ENCODE assay signal across 9 cellular contexts in the genomic region with DNA sequence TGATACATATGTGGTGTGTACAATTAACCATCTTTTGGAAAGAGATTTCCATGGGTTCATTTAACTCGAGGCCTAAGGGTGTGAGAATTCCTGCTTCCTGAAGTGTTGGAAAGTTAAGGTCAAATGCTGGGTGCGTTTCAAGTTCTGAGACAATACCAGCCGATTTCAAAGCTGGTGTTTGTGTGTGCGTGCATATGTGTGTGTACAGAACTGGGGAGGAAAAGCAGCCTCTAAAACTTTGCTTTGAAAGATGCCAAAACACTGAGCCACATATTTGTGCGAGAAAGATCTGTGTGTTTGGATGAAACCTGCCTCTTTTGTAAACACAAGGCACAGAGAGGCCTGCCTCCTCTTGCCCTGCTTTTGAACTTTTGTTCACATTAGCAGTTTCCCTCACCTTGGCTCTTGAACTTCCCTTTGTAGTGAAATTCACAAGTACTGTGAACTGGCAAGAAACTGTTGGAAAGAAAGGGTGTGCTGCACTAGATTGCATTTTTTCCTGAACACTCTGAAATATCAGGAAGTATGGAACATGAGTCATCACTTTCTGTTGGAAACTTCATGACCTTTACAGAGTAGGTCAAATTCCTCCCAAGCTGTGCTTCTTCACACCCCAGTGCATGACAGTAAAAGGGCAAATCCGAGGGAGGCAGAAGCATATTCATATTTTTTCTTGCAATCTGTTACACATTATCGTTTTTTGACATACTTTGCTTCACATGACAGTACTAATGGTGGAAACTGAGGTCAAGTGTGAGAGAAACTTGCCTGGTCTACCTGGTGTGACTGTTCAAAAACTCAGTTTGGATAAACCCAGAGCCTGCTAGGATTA. TPM values are rescaled to one million over a fixed set of nuclear protein-coding genes. Genes with fewer than 3 reads are reported as not detected.
DNase-seq lines count a peak whose midpoint lies in the region; ATAC-seq, FAIRE-seq and TF ChIP-seq lines count a peak whose summit lies in the region.
"Had no signal": no experiment of that assay in that cellular context is flagged by ENCODE, and none has a peak within 500 bp of the region (broad histone marks: within the 10 kb centered on the region; RNA-seq: fewer than 3 reads in every experiment).

No MANE protein-coding gene starts in this region.

- 33 to 52% (median 43%) methylated on average over 7 of the region's 7 CpGs for WGBS in spleen, 5 donors

- no peaks in the 10 kb centered on the region for H3K79me2 ChIP-seq in HCT116 (ENCODE audit: insufficient read depth, low read length)

- H4K20me1 ChIP-seq in HCT116 (ENCODE audit: insufficient read depth): no peaks in the 10 kb centered on the region

- no peak for FAIRE-seq in frontal cortex (lab: Jason Lieb, UNC)

- H3K4me1 ChIP-seq in HCT116 (ENCODE audit: control insufficient read depth in 1 of 2, insufficient read depth in 2 of 2, low read length in 2 of 2) (peaks cover 37 to 45% of the 10 kb centered on the region in 2 experiments), spleen (peaks cover 5 to 35% (median 23%) of the 10 kb centered on the region in 6 donors)
- H3K4me1 ChIP-seq: HAP-1 had no signal

- peak; percentile 79 for ATAC-seq in HCT116

- H3K36me3 ChIP-seq in HCT116 (ENCODE audit: control insufficient read depth in 1 of 2, insufficient read depth in 2 of 2, low read length in 2 of 2) (no peaks in the 10 kb centered on the region), spleen (no peaks in the 10 kb centered on the region)
- H3K36me3 ChIP-seq: HAP-1 had no signal

- no TSS peak for BruUV-seq in HCT116 (replicated peaks; lab: Mats Ljungman, UMichigan)

- DNase-seq in HCT116 (ENCODE audit: low read depth, low spot score) (peak; percentile 81), astrocyte of the cerebellum (ENCODE audit: low read depth) (peak; percentile 68), islet precursor cell (peak; percentile 65), spleen (no peak), OCI-M2 (lab: John Stamatoyannopoulos, UW; ENCODE audit: unreplicated experiment) (no peak), frontal cortex (ENCODE audit: low spot score in 2 of 2) (no peak), G401 (ENCODE audit: low spot score) (no peak)
- no peak for DNase-seq in stimulated activated CD4-positive, alpha-beta T cell treated with anti-CD3 and anti-CD28 coated beads, Interleukin-1b, Interleukin-23, amount 100 ng/mL, for 48 hours

- TF ChIP-seq POLR2A in HCT116 (IDR thresholded peaks at IDR 0.05; ENCODE audit: borderline replicate concordance, extremely low read depth, insufficient read depth, insufficient read length): no peak
- TF ChIP-seq POLR2A in spleen (IDR thresholded peaks at IDR 0.05): no peak

- peak overlapping the region; percentile 36 for H3K9ac ChIP-seq in HCT116 (ENCODE audit: low read length)

- H3K4me3 ChIP-seq in HCT116 (replicated peaks in 1 of 2; ENCODE audit: low read depth in 1 of 2, low read length in 2 of 2) (peak overlapping the region in 1 of 2 experiments; percentile 34; a peak in 2 of 4 replicates), astrocyte of the cerebellum (ENCODE audit: low read depth, low read length) (no peak overlapping the region), spleen (no peak overlapping the region)
- H3K4me3 ChIP-seq: HAP-1 had no signal

- POLR2A ChIA-PET in HCT116 (lab: Charles Lee): no interaction called here

- H3K9me3 ChIP-seq in HCT116 (ENCODE audit: control insufficient read depth in 1 of 2, insufficient read depth in 1 of 2, low read depth in 1 of 2, low read length in 2 of 2) (no peaks in the 10 kb centered on the region), spleen (no peaks in the 10 kb centered on the region)
- H3K9me3 ChIP-seq: HAP-1 had no signal

- H3K9me2 ChIP-seq in HCT116 (ENCODE audit: insufficient read depth): no peaks in the 10 kb centered on the region

- H2AFZ ChIP-seq in HCT116 (ENCODE audit: low read depth, low read length, poor library complexity, severe bottlenecking): peak overlapping the region; percentile 83

- 0 out of 2 replicates have a peak, but pooled peaks have one; percentile 7 for TF ChIP-seq RAD21 in HCT116 (IDR thresholded peaks at IDR 0.05; ENCODE audit: low read depth)

- CTCF ChIA-PET in HCT116 (lab: Charles Lee): interaction anchor here (1.0 to 1.4 kb wide), 2 partner anchors 55 to 295 kb away, joined by 4 to 5 read pairs; no protein-coding TSS in a partner anchor

- intact Hi-C loops in HCT116 (cut with micrococcal nuclease) (no loop called here), spleen (cut with DNase I; ENCODE audit: low total_unique reads) (no loop called here)

- H3K27me3 ChIP-seq in HCT116 (ENCODE audit: insufficient read depth, low read length) (no peaks in the 10 kb centered on the region), spleen (replicated peaks in 1 of 7) (no peaks in the 10 kb centered on the region)

- RAD21 ChIA-PET in HCT116 (lab: Charles Lee; ENCODE audit: low non-redundant PET in 1 of 2, low total read pairs in 2 of 2, uncharacterized antibody in 2 of 2, unreplicated experiment in 2 of 2): interaction anchor here in 1 of 2 experiments (1.0 kb wide), 1 partner anchor 296 kb away, joined by 5 read pairs; no protein-coding TSS in a partner anchor

- in situ Hi-C loops in astrocyte of the cerebellum (cut with HindIII; ENCODE audit: low sequenced_read_pairs): no loop called here
- in situ Hi-C loops in G401 (cut with HindIII; ENCODE audit: low sequenced_read_pairs): no loop called here

- TF ChIP-seq CTCF in HCT116 (IDR thresholded peaks at IDR 0.05 in 2 of 3, conservative IDR thresholded peaks at IDR 0.05 in 1 of 3; ENCODE audit: borderline replicate concordance in 1 of 3, insufficient read depth in 1 of 3, low read depth in 2 of 3, low read length in 2 of 3) (no peak), astrocyte of the cerebellum (IDR thresholded peaks at IDR 0.05; ENCODE audit: low read depth, low read length, missing control alignments) (no peak), spleen (IDR thresholded peaks at IDR 0.05 in 8 of 11, conservative IDR thresholded peaks at IDR 0.05 in 3 of 11) (no peak)

- H3K4me2 ChIP-seq in HCT116 (ENCODE audit: low read length): peak overlapping the region; percentile 70

- peak overlapping the region; percentile 92 for H3K27ac ChIP-seq in HCT116 (ENCODE audit: low read depth, low read length)
- H3K27ac ChIP-seq in spleen: peak overlapping the region; percentile 22 to 85 (median 72)

TF ChIP-seq in HCT116, 20 proteins besides CTCF, POLR2A, EP300 and RAD21 (continues in another document):
- peak; percentile 94 for TF ChIP-seq FOSL1 (IDR thresholded peaks at IDR 0.05; ENCODE audit: low read depth)
- TF ChIP-seq, protein P1, sequence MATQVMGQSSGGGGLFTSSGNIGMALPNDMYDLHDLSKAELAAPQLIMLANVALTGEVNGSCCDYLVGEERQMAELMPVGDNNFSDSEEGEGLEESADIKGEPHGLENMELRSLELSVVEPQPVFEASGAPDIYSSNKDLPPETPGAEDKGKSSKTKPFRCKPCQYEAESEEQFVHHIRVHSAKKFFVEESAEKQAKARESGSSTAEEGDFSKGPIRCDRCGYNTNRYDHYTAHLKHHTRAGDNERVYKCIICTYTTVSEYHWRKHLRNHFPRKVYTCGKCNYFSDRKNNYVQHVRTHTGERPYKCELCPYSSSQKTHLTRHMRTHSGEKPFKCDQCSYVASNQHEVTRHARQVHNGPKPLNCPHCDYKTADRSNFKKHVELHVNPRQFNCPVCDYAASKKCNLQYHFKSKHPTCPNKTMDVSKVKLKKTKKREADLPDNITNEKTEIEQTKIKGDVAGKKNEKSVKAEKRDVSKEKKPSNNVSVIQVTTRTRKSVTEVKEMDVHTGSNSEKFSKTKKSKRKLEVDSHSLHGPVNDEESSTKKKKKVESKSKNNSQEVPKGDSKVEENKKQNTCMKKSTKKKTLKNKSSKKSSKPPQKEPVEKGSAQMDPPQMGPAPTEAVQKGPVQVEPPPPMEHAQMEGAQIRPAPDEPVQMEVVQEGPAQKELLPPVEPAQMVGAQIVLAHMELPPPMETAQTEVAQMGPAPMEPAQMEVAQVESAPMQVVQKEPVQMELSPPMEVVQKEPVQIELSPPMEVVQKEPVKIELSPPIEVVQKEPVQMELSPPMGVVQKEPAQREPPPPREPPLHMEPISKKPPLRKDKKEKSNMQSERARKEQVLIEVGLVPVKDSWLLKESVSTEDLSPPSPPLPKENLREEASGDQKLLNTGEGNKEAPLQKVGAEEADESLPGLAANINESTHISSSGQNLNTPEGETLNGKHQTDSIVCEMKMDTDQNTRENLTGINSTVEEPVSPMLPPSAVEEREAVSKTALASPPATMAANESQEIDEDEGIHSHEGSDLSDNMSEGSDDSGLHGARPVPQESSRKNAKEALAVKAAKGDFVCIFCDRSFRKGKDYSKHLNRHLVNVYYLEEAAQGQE (IDR thresholded peaks at IDR 0.05; ENCODE audit: low read depth): no peak
- TF ChIP-seq, protein P2, sequence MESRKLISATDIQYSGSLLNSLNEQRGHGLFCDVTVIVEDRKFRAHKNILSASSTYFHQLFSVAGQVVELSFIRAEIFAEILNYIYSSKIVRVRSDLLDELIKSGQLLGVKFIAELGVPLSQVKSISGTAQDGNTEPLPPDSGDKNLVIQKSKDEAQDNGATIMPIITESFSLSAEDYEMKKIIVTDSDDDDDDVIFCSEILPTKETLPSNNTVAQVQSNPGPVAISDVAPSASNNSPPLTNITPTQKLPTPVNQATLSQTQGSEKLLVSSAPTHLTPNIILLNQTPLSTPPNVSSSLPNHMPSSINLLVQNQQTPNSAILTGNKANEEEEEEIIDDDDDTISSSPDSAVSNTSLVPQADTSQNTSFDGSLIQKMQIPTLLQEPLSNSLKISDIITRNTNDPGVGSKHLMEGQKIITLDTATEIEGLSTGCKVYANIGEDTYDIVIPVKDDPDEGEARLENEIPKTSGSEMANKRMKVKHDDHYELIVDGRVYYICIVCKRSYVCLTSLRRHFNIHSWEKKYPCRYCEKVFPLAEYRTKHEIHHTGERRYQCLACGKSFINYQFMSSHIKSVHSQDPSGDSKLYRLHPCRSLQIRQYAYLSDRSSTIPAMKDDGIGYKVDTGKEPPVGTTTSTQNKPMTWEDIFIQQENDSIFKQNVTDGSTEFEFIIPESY (IDR thresholded peaks at IDR 0.05; ENCODE audit: extremely low read depth, insufficient replicate concordance, low read length): no peak
- no peak; the same call in 1 of the 2 replicates for TF ChIP-seq SRF (IDR thresholded peaks at IDR 0.05; ENCODE audit: low read depth)
- TF ChIP-seq, protein P3, sequence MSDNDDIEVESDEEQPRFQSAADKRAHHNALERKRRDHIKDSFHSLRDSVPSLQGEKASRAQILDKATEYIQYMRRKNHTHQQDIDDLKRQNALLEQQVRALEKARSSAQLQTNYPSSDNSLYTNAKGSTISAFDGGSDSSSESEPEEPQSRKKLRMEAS (IDR thresholded peaks at IDR 0.05): peak; percentile 84
- peak; percentile 93 for TF ChIP-seq TCF7L2 (IDR thresholded peaks at IDR 0.05; ENCODE audit: borderline replicate concordance, extremely low read depth, insufficient read depth, insufficient read length)
- TF ChIP-seq YY1 (IDR thresholded peaks at IDR 0.05; ENCODE audit: extremely low read depth, insufficient replicate concordance, low read depth, low read length): no peak
- TF ChIP-seq EZH2 (IDR thresholded peaks at IDR 0.05): no peak

RNA-seq across cellular contexts. Expression of a gene that starts 20.0 kb away (rescaled TPM):
- total RNA-seq in HCT116 (2021; ENCODE audit: unreplicated experiment) (0.27 TPM), spleen (100 to 1,000 TPM in 6 of 7 donors, 10 to 100 TPM in 1; 66.5 to 205 (median 169) TPM), frontal cortex (3.3 TPM)
- polyA plus RNA-seq in HCT116 (2012): 0.12 and 0.27 TPM in 2 replicates
- 10 to 100 TPM; 19.2 to 78.9 (median 23.4) TPM for polyA plus RNA-seq in spleen
- 0.80 and 3.2 TPM in 2 replicates for total RNA-seq in G401 (2014; rRNA removed; shearing (Covaris generic))

Comparison
In these comparisons a context has a peak if more than half of its experiments do, and no peak if none do; other contexts are left out.
1. DNase-seq: peak in HCT116 (single experiment), astrocyte of the cerebellum (single experiment) and islet precursor cell (single experiment); none in spleen (single experiment), OCI-M2 (single experiment), frontal cortex (0 of 2), stimulated activated CD4-positive, alpha-beta T cell treated with anti-CD3 and anti-CD28 coated beads, Interleukin-1b, Interleukin-23, amount 100 ng/mL, for 48 hours (single experiment) and G401 (single experiment).
2. RNA of a gene that starts 20.0 kb away (total RNA-seq): 66.5 to 205 TPM in spleen; 3.3 TPM in frontal cortex (single experiment), 0.80 to 3.2 TPM in G401 and 0.27 TPM in HCT116 (single experiment); every median in the first group is over 10 times any median in the second.